ENCODE assay signal across 20 cellular contexts in the genomic region with DNA sequence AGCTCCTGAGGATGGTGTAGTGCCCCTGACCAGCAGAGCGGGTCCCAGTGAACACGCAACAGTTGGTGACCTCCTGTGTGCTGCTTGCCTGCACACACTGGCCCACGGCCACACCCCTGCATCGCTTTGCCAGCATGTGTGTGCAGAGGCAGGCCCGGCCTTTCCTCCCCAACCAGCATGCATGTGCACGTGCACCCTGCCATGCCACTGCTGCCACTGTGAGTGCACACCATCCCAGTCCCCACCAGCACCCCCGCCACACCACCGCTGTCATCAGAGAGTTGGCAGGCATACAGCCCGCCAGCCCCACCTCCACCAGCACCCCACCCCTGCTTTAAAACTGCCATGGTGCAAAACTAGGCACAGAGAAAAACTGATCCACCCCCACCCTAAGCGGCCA.
DNase-seq lines count a peak whose midpoint lies in the region; ATAC-seq and TF ChIP-seq lines count a peak whose summit lies in the region.
"Had no signal": no experiment of that assay in that cellular context is flagged by ENCODE, and none has a peak within 500 bp of the region (broad histone marks: within the 10 kb centered on the region; RNA-seq: fewer than 3 reads in every experiment).

No MANE protein-coding gene starts in this region.

- no peak overlapping the region for H2BK5ac ChIP-seq in neuronal stem cell (ENCODE audit: low read length)

- peak overlapping the region; percentile 37 for H3K9ac ChIP-seq in neuronal stem cell (ENCODE audit: low read depth, low read length, poor library complexity)
- H3K9ac ChIP-seq: BLaER1 treated with 17β-estradiol and CSF1 and Interleukin-3, amounts not matched to agents 10 nM and 100 nM; GM23248 had no signal

- no peak overlapping the region for H2BK12ac ChIP-seq in neuronal stem cell (ENCODE audit: low read length)

- no peak overlapping the region for H2AK5ac ChIP-seq in neuronal stem cell (ENCODE audit: low read depth, low read length)

- no peak for DNase-seq in stimulated activated naive CD8-positive, alpha-beta T cell treated with anti-CD3 and anti-CD28 coated beads, Interleukin-15, amount 100 ng/mL, for 72 hours
- no peak for DNase-seq in stimulated activated naive CD8-positive, alpha-beta T cell treated with anti-CD3 and anti-CD28 coated beads, Interleukin-15, Interleukin-2, amounts not matched to agents 100 U/mL and 50 U/mL, for 24 hours
- no peak for DNase-seq in neuronal stem cell (ENCODE audit: low spot score)
- DNase-seq in upper lobe of right lung = no peak
- DNase-seq in PC-9 = no peak
- no peak for DNase-seq in activated naive CD4-positive, alpha-beta T cell treated with anti-CD3 and anti-CD28 coated beads for 36 hours
- DNase-seq: 8988T; ACHN; AML-193; BE2C; Caco-2; CD8-positive, alpha-beta T cell; DMS153; DND-41; GM23248; H9 had no signal

- intact Hi-C loops in upper lobe of right lung (cut with DNase I) = no loop called here
- intact Hi-C loops in PC-9 (cut with micrococcal nuclease; ENCODE audit: unreplicated experiment) = no loop called here
- intact Hi-C loops in activated naive CD4-positive, alpha-beta T cell treated with anti-CD3 and anti-CD28 coated beads for 36 hours (cut with micrococcal nuclease) = no loop called here

- H4K8ac ChIP-seq in neuronal stem cell (ENCODE audit: low read depth, low read length) = no peak overlapping the region

- no peak overlapping the region for H2BK15ac ChIP-seq in neuronal stem cell (ENCODE audit: low read length)

- no peak overlapping the region for H3K14ac ChIP-seq in neuronal stem cell (ENCODE audit: low read length)

- ATAC-seq in stimulated activated naive CD8-positive, alpha-beta T cell treated with anti-CD3 and anti-CD28 coated beads, Interleukin-15, amount 100 ng/mL, for 72 hours = peak; percentile 33
- ATAC-seq in stimulated activated naive CD8-positive, alpha-beta T cell treated with anti-CD3 and anti-CD28 coated beads, Interleukin-15, Interleukin-2, amounts not matched to agents 100 U/mL and 50 U/mL, for 24 hours = no peak
- peak; percentile 34 for ATAC-seq in upper lobe of right lung
- ATAC-seq: A549; CD8-positive, alpha-beta T cell; HCT116 had no signal

- no peak overlapping the region for H4K91ac ChIP-seq in neuronal stem cell (ENCODE audit: low read depth, low read length, poor library complexity)

- TF ChIP-seq CTCF in upper lobe of right lung (IDR thresholded peaks at IDR 0.05) = no peak
- no peak for TF ChIP-seq CTCF in PC-9 (conservative IDR thresholded peaks at IDR 0.05)

- no peaks in the 10 kb centered on the region for H3K27me3 ChIP-seq in neuronal stem cell (ENCODE audit: control insufficient read depth in 3 of 3, insufficient read depth in 3 of 3, low read depth in 1 of 3, low read length in 3 of 3)
- H3K27me3 ChIP-seq in upper lobe of right lung = no peaks in the 10 kb centered on the region
- H3K27me3 ChIP-seq in PC-9 (ENCODE audit: insufficient read depth, low read depth) = no peaks in the 10 kb centered on the region
- H3K27me3 ChIP-seq: BE2C; BLaER1 treated with 17β-estradiol and CSF1 and Interleukin-3, amounts not matched to agents 10 nM and 100 nM had no signal

- CTCF ChIA-PET in PC-9 (lab: Charles Lee) = no interaction called here
- CTCF ChIA-PET in activated naive CD4-positive, alpha-beta T cell treated with anti-CD3 and anti-CD28 coated beads for 36 hours (lab: Charles Lee) = no interaction called here

- H3K4me1 ChIP-seq in neuronal stem cell (ENCODE audit: control insufficient read depth in 2 of 2, insufficient read depth in 1 of 2, low read depth in 1 of 2, low read length in 2 of 2) = no peaks in the 10 kb centered on the region
- H3K4me1 ChIP-seq in upper lobe of right lung = no peaks in the 10 kb centered on the region
- 0 out of 2 replicates have a peak, but pooled peaks cover 13% of the 10 kb centered on the region for H3K4me1 ChIP-seq in PC-9 (replicated peaks; ENCODE audit: insufficient read depth)
- H3K4me1 ChIP-seq: A549; BE2C; BLaER1 treated with 17β-estradiol and CSF1 and Interleukin-3, amounts not matched to agents 10 nM and 100 nM; Caco-2 had no signal

- peaks cover 13 to 21% of the 10 kb centered on the region in 2 donors for H3K9me3 Mint-ChIP-seq in stimulated activated naive CD8-positive, alpha-beta T cell treated with anti-CD3 and anti-CD28 coated beads, Interleukin-15, amount 100 ng/mL, for 72 hours
- peaks cover 4% of the 10 kb centered on the region for H3K9me3 Mint-ChIP-seq in activated naive CD4-positive, alpha-beta T cell treated with anti-CD3 and anti-CD28 coated beads for 36 hours

- H3K9me3 ChIP-seq in neuronal stem cell (replicated peaks in 1 of 2; ENCODE audit: control insufficient read depth in 2 of 2, insufficient read depth in 1 of 2, low read depth in 1 of 2, low read length in 2 of 2) (peaks cover 0 to 4% of the 10 kb centered on the region in 2 donors), upper lobe of right lung (no peaks in the 10 kb centered on the region), PC-9 (ENCODE audit: insufficient read depth, low read depth) (peaks cover 32% of the 10 kb centered on the region)
- H3K9me3 ChIP-seq: A549, BE2C had no signal

- H2AFZ ChIP-seq in neuronal stem cell (ENCODE audit: low read length) (no peak overlapping the region), PC-9 (no peak overlapping the region)
- H2AFZ ChIP-seq: GM23248 had no signal

- H3K9me2 ChIP-seq in PC-9 (ENCODE audit: insufficient read depth) = no peaks in the 10 kb centered on the region

- H3K4me3 ChIP-seq in neuronal stem cell (ENCODE audit: low read length in 2 of 2) (no peak overlapping the region), upper lobe of right lung (no peak overlapping the region), PC-9 (no peak overlapping the region)
- H3K4me3 ChIP-seq: A549; BLaER1 treated with 17β-estradiol and CSF1 and Interleukin-3, amounts not matched to agents 10 nM and 100 nM; GM23248 had no signal

- H3K79me2 ChIP-seq in PC-9 (ENCODE audit: low read depth) = no peaks in the 10 kb centered on the region

- H3K27ac ChIP-seq in neuronal stem cell (replicated peaks; ENCODE audit: low read length) (no peak overlapping the region), upper lobe of right lung (no peak overlapping the region), PC-9 (no peak overlapping the region)
- H3K27ac ChIP-seq: A549; BLaER1 treated with 17β-estradiol and CSF1 and Interleukin-3, amounts not matched to agents 10 nM and 100 nM; GM23248 had no signal

- H3K27ac Mint-ChIP-seq in stimulated activated naive CD8-positive, alpha-beta T cell treated with anti-CD3 and anti-CD28 coated beads, Interleukin-15, amount 100 ng/mL, for 72 hours = no peak overlapping the region
- H3K27ac Mint-ChIP-seq in activated naive CD4-positive, alpha-beta T cell treated with anti-CD3 and anti-CD28 coated beads for 36 hours = no peak overlapping the region
- H3K27ac Mint-ChIP-seq: CD14-positive monocyte; CD8-positive, alpha-beta T cell; H9 had no signal

- peaks cover 16% of the 10 kb centered on the region for H3K27me3 Mint-ChIP-seq in stimulated activated naive CD8-positive, alpha-beta T cell treated with anti-CD3 and anti-CD28 coated beads, Interleukin-15, amount 100 ng/mL, for 72 hours
- H3K27me3 Mint-ChIP-seq in activated naive CD4-positive, alpha-beta T cell treated with anti-CD3 and anti-CD28 coated beads for 36 hours (ENCODE audit: low read depth) = peaks cover 8% of the 10 kb centered on the region

- no peaks in the 10 kb centered on the region for H3K4me1 Mint-ChIP-seq in stimulated activated naive CD8-positive, alpha-beta T cell treated with anti-CD3 and anti-CD28 coated beads, Interleukin-15, amount 100 ng/mL, for 72 hours
- no peaks in the 10 kb centered on the region for H3K4me1 Mint-ChIP-seq in activated naive CD4-positive, alpha-beta T cell treated with anti-CD3 and anti-CD28 coated beads for 36 hours (ENCODE audit: low read depth)
- H3K4me1 Mint-ChIP-seq: CD14-positive monocyte had no signal

- no peak overlapping the region for H3K4me3 Mint-ChIP-seq in stimulated activated naive CD8-positive, alpha-beta T cell treated with anti-CD3 and anti-CD28 coated beads, Interleukin-15, amount 100 ng/mL, for 72 hours
- H3K4me3 Mint-ChIP-seq in activated naive CD4-positive, alpha-beta T cell treated with anti-CD3 and anti-CD28 coated beads for 36 hours = no peak overlapping the region
- H3K4me3 Mint-ChIP-seq: CD14-positive monocyte; CD8-positive, alpha-beta T cell; H9 had no signal

- no peak overlapping the region for H3K18ac ChIP-seq in neuronal stem cell (ENCODE audit: low read length)

- peak overlapping the region; percentile 53 for H3K4ac ChIP-seq in neuronal stem cell (ENCODE audit: low read length)

- H3K36me3 Mint-ChIP-seq in activated naive CD4-positive, alpha-beta T cell treated with anti-CD3 and anti-CD28 coated beads for 36 hours (ENCODE audit: low read depth) = no peaks in the 10 kb centered on the region
- H3K36me3 Mint-ChIP-seq: CD14-positive monocyte; CD8-positive, alpha-beta T cell had no signal

- H2BK120ac ChIP-seq in neuronal stem cell (ENCODE audit: low read depth, low read length) = no peak overlapping the region

- BruUV-seq in PC-9 (replicated peaks; lab: Mats Ljungman, UMichigan) = no TSS peak

- H3K4me2 ChIP-seq in neuronal stem cell (ENCODE audit: insufficient read depth, low read length, poor library complexity, severe bottlenecking) (no peak overlapping the region), PC-9 (no peak overlapping the region)
- H3K4me2 ChIP-seq: A549; BLaER1 treated with 17β-estradiol and CSF1 and Interleukin-3, amounts not matched to agents 10 nM and 100 nM had no signal

- WGBS in neuronal stem cell (ENCODE audit: extremely low coverage in 2 of 2, insufficient read length in 2 of 2, insufficient replicate concordance in 1 of 2), 2 donors = no CpG with 5 or more reads among the region's 10 CpGs

- no peaks in the 10 kb centered on the region for H3K79me1 ChIP-seq in neuronal stem cell (ENCODE audit: low read depth, low read length)

- H3K23ac ChIP-seq in neuronal stem cell (ENCODE audit: low read depth, low read length, poor library complexity) = no peak overlapping the region

- H4K20me1 ChIP-seq in PC-9 (ENCODE audit: insufficient read depth) = no peaks in the 10 kb centered on the region
- H4K20me1 ChIP-seq: BLaER1 treated with 17β-estradiol and CSF1 and Interleukin-3, amounts not matched to agents 10 nM and 100 nM had no signal

- POLR2A ChIA-PET in PC-9 (lab: Charles Lee; ENCODE audit: unreplicated experiment) = no interaction called here

- H3K36me3 ChIP-seq in neuronal stem cell (replicated peaks in 1 of 2; ENCODE audit: control insufficient read depth in 2 of 2, insufficient read depth in 2 of 2, low read length in 2 of 2) (no peaks in the 10 kb centered on the region), upper lobe of right lung (no peaks in the 10 kb centered on the region), PC-9 (ENCODE audit: low read depth) (peaks cover 9% of the 10 kb centered on the region; the same call in 1 of the 2 replicates)
- H3K36me3 ChIP-seq: BE2C; BLaER1 treated with 17β-estradiol and CSF1 and Interleukin-3, amounts not matched to agents 10 nM and 100 nM had no signal

- peaks cover 11% of the 10 kb centered on the region for H3F3A ChIP-seq in PC-9 (ENCODE audit: insufficient read depth, low read depth)
